In genomic region chr3:4581040-4581439, GRCh38 we compare ENCODE assay signal across 14 cellular contexts.
DNase-seq lines count a peak whose midpoint lies in the region; ATAC-seq and TF ChIP-seq lines count a peak whose summit lies in the region.
"Had no signal": no experiment of that assay in that cellular context is flagged by ENCODE, and none has a peak within 500 bp of the region (broad histone marks: within the 10 kb centered on the region; RNA-seq: fewer than 3 reads in every experiment).

No MANE protein-coding gene starts in this region.

- H3K4me3 Mint-ChIP-seq in CD4-positive, CD25-positive, alpha-beta regulatory T cell = no peak overlapping the region
- H3K4me3 Mint-ChIP-seq in activated naive CD8-positive, alpha-beta T cell treated with anti-CD3 and anti-CD28 coated beads, Interleukin-2, amount 50 U/mL, for 24 hours = no peak overlapping the region
- no peak overlapping the region for H3K4me3 Mint-ChIP-seq in activated T-helper 1 cell treated with anti-CD3 and anti-CD28 coated beads, Interleukin-12 subunit alpha, Interleukin-12 subunit beta, Interleukin-2, Interleukin-4 antibody, amounts not matched to agents 30 ng/mL and 10 ng/mL and 1 ng/mL, durations not matched to agents 14 hours and 24 hours and 36 hours
- no peak overlapping the region for H3K4me3 Mint-ChIP-seq in immature natural killer cell

- no peak for DNase-seq in CD4-positive, CD25-positive, alpha-beta regulatory T cell
- DNase-seq in activated naive CD8-positive, alpha-beta T cell treated with anti-CD3 and anti-CD28 coated beads, Interleukin-2, amount 50 U/mL, for 24 hours = no peak
- DNase-seq in heart left ventricle (peak in 2 of 5 donors; percentile 30 to 61), omental fat pad (ENCODE audit: low spot score) (no peak), NCI-H69 (lab: John Stamatoyannopoulos, UW) (no peak), immature natural killer cell (no peak)
- DNase-seq in activated T-helper 1 cell treated with anti-CD3 and anti-CD28 coated beads, Interleukin-12 subunit alpha, Interleukin-12 subunit beta, Interleukin-2, Interleukin-4 antibody, amounts not matched to agents 30 ng/mL and 10 ng/mL and 1 ng/mL, durations not matched to agents 14 hours and 24 hours and 36 hours (ENCODE audit: low spot score) = no peak
- DNase-seq: activated effector memory CD4-positive, alpha-beta T cell treated with Interleukin-2 at 50 U/mL for 16 hours; left lung; NCI-H2029; NCI-H774; stimulated activated CD4-positive, alpha-beta T cell treated with anti-CD3 and anti-CD28 coated beads, Interleukin-12 subunit alpha, Interleukin-12 subunit beta, amount 100 ng/mL, for 4 hours had no signal

- WGBS in heart left ventricle, 4 donors = 48 to 59% (median 55%) methylated on average over 6 of the region's 6 CpGs

- no peaks in the 10 kb centered on the region for H3K36me3 ChIP-seq in CD4-positive, CD25-positive, alpha-beta regulatory T cell (ENCODE audit: control insufficient read depth, insufficient read depth, low read length)
- no peaks in the 10 kb centered on the region for H3K36me3 ChIP-seq in heart left ventricle
- H3K36me3 ChIP-seq: left lung had no signal

- no peak overlapping the region for H3K27ac ChIP-seq in CD4-positive, CD25-positive, alpha-beta regulatory T cell (ENCODE audit: insufficient read depth, low read length, poor library complexity, severe bottlenecking)
- peak overlapping the region in 11 of 12 donors; percentile 47 to 84 (median 77) for H3K27ac ChIP-seq in heart left ventricle
- H3K27ac ChIP-seq: left lung, RWPE1 had no signal

- TF ChIP-seq CTCF in heart left ventricle (IDR thresholded peaks at IDR 0.05) (no peak), omental fat pad (IDR thresholded peaks at IDR 0.05) (no peak)

- H3K9me3 ChIP-seq in CD4-positive, CD25-positive, alpha-beta regulatory T cell (ENCODE audit: control insufficient read depth in 2 of 2, low read length in 2 of 2) = no peaks in the 10 kb centered on the region
- H3K9me3 ChIP-seq in heart left ventricle = no peaks in the 10 kb centered on the region
- H3K9me3 ChIP-seq: left lung had no signal

- intact Hi-C loops in heart left ventricle (cut with DNase I) = loop anchor here in 8 of 10 donors (5.0 to 10.0 kb wide), 7 partner anchors 46 to 229 kb away; partner anchors contain the start of gene ITPR1 (in 7 of the 8)
- intact Hi-C loops in activated T-helper 1 cell treated with anti-CD3 and anti-CD28 coated beads, Interleukin-12 subunit alpha, Interleukin-12 subunit beta, Interleukin-2, Interleukin-4 antibody, amounts not matched to agents 30 ng/mL and 10 ng/mL and 1 ng/mL, durations not matched to agents 14 hours and 24 hours and 36 hours (cut with micrococcal nuclease) = no loop called here

- H3K36me3 Mint-ChIP-seq in CD4-positive, CD25-positive, alpha-beta regulatory T cell = no peaks in the 10 kb centered on the region
- no peaks in the 10 kb centered on the region for H3K36me3 Mint-ChIP-seq in activated naive CD8-positive, alpha-beta T cell treated with anti-CD3 and anti-CD28 coated beads, Interleukin-2, amount 50 U/mL, for 24 hours (ENCODE audit: low read depth)
- H3K36me3 Mint-ChIP-seq in activated T-helper 1 cell treated with anti-CD3 and anti-CD28 coated beads, Interleukin-12 subunit alpha, Interleukin-12 subunit beta, Interleukin-2, Interleukin-4 antibody, amounts not matched to agents 30 ng/mL and 10 ng/mL and 1 ng/mL, durations not matched to agents 14 hours and 24 hours and 36 hours (ENCODE audit: low read depth) = no peaks in the 10 kb centered on the region
- no peaks in the 10 kb centered on the region for H3K36me3 Mint-ChIP-seq in immature natural killer cell

- H3K4me1 Mint-ChIP-seq in CD4-positive, CD25-positive, alpha-beta regulatory T cell = peaks cover 16 to 47% (median 25%) of the 10 kb centered on the region in 4 donors
- H3K4me1 Mint-ChIP-seq in activated naive CD8-positive, alpha-beta T cell treated with anti-CD3 and anti-CD28 coated beads, Interleukin-2, amount 50 U/mL, for 24 hours = peaks cover 47% of the 10 kb centered on the region
- peaks cover 24% of the 10 kb centered on the region for H3K4me1 Mint-ChIP-seq in activated T-helper 1 cell treated with anti-CD3 and anti-CD28 coated beads, Interleukin-12 subunit alpha, Interleukin-12 subunit beta, Interleukin-2, Interleukin-4 antibody, amounts not matched to agents 30 ng/mL and 10 ng/mL and 1 ng/mL, durations not matched to agents 14 hours and 24 hours and 36 hours (ENCODE audit: low read depth)
- H3K4me1 Mint-ChIP-seq in immature natural killer cell = peaks cover 33 to 43% of the 10 kb centered on the region in 2 donors

- no peak for ATAC-seq in CD4-positive, CD25-positive, alpha-beta regulatory T cell (ENCODE audit: low read depth in 2 of 2)
- ATAC-seq in activated naive CD8-positive, alpha-beta T cell treated with anti-CD3 and anti-CD28 coated beads, Interleukin-2, amount 50 U/mL, for 24 hours = no peak
- ATAC-seq in heart left ventricle (peak; percentile 9 to 53 (median 44)), omental fat pad (ENCODE audit: low FRiP score) (peak; percentile 24), HG03457 (IDR thresholded peaks at IDR 0.05; ENCODE audit: unreplicated experiment) (no peak)
- ATAC-seq: left lung had no signal

- no peak overlapping the region for H3K4me3 ChIP-seq in CD4-positive, CD25-positive, alpha-beta regulatory T cell (ENCODE audit: low read depth, low read length)
- no peak overlapping the region for H3K4me3 ChIP-seq in heart left ventricle
- H3K4me3 ChIP-seq: left lung had no signal

- H3K4me1 ChIP-seq in CD4-positive, CD25-positive, alpha-beta regulatory T cell (ENCODE audit: control insufficient read depth, insufficient read depth, low read length, poor library complexity, severe bottlenecking) = peaks cover 17% of the 10 kb centered on the region
- H3K4me1 ChIP-seq in heart left ventricle = peaks cover 0 to 53% (median 42%) of the 10 kb centered on the region in 12 donors

- peak overlapping the region in 2 of 3 donors; percentile 42 to 73 for H3K27ac Mint-ChIP-seq in CD4-positive, CD25-positive, alpha-beta regulatory T cell
- H3K27ac Mint-ChIP-seq in activated naive CD8-positive, alpha-beta T cell treated with anti-CD3 and anti-CD28 coated beads, Interleukin-2, amount 50 U/mL, for 24 hours = peak overlapping the region; percentile 4
- no peak overlapping the region for H3K27ac Mint-ChIP-seq in activated T-helper 1 cell treated with anti-CD3 and anti-CD28 coated beads, Interleukin-12 subunit alpha, Interleukin-12 subunit beta, Interleukin-2, Interleukin-4 antibody, amounts not matched to agents 30 ng/mL and 10 ng/mL and 1 ng/mL, durations not matched to agents 14 hours and 24 hours and 36 hours
- H3K27ac Mint-ChIP-seq in immature natural killer cell = no peak overlapping the region

- H3K27me3 Mint-ChIP-seq in CD4-positive, CD25-positive, alpha-beta regulatory T cell = no peaks in the 10 kb centered on the region
- no peaks in the 10 kb centered on the region for H3K27me3 Mint-ChIP-seq in activated naive CD8-positive, alpha-beta T cell treated with anti-CD3 and anti-CD28 coated beads, Interleukin-2, amount 50 U/mL, for 24 hours
- H3K27me3 Mint-ChIP-seq in activated T-helper 1 cell treated with anti-CD3 and anti-CD28 coated beads, Interleukin-12 subunit alpha, Interleukin-12 subunit beta, Interleukin-2, Interleukin-4 antibody, amounts not matched to agents 30 ng/mL and 10 ng/mL and 1 ng/mL, durations not matched to agents 14 hours and 24 hours and 36 hours (ENCODE audit: insufficient read depth) = no peaks in the 10 kb centered on the region
- peaks cover 0 to 2% (median 0%) of the 10 kb centered on the region in 3 donors for H3K27me3 Mint-ChIP-seq in immature natural killer cell (ENCODE audit: low read depth in 3 of 3)

- no peaks in the 10 kb centered on the region for H3K9me3 Mint-ChIP-seq in CD4-positive, CD25-positive, alpha-beta regulatory T cell
- H3K9me3 Mint-ChIP-seq in activated naive CD8-positive, alpha-beta T cell treated with anti-CD3 and anti-CD28 coated beads, Interleukin-2, amount 50 U/mL, for 24 hours = no peaks in the 10 kb centered on the region
- no peaks in the 10 kb centered on the region for H3K9me3 Mint-ChIP-seq in activated T-helper 1 cell treated with anti-CD3 and anti-CD28 coated beads, Interleukin-12 subunit alpha, Interleukin-12 subunit beta, Interleukin-2, Interleukin-4 antibody, amounts not matched to agents 30 ng/mL and 10 ng/mL and 1 ng/mL, durations not matched to agents 14 hours and 24 hours and 36 hours
- H3K9me3 Mint-ChIP-seq in immature natural killer cell = no peaks in the 10 kb centered on the region

- no peaks in the 10 kb centered on the region for H3K27me3 ChIP-seq in CD4-positive, CD25-positive, alpha-beta regulatory T cell (ENCODE audit: control insufficient read depth, insufficient read depth, low read length)
- H3K27me3 ChIP-seq in heart left ventricle = no peaks in the 10 kb centered on the region
- H3K27me3 ChIP-seq: left lung had no signal

- no peak for TF ChIP-seq POLR2A in heart left ventricle (IDR thresholded peaks at IDR 0.05)

Comparison
In these comparisons a context has a peak if more than half of its experiments do, and no peak if none do; other contexts are left out.
1. ATAC-seq: peak in heart left ventricle (4 of 4) and omental fat pad (single experiment); none in CD4-positive, CD25-positive, alpha-beta regulatory T cell (0 of 2), activated naive CD8-positive, alpha-beta T cell treated with anti-CD3 and anti-CD28 coated beads, Interleukin-2, amount 50 U/mL, for 24 hours (single experiment) and HG03457 (single experiment).
2. H3K27ac Mint-ChIP-seq: peak in CD4-positive, CD25-positive, alpha-beta regulatory T cell (2 of 3) and activated naive CD8-positive, alpha-beta T cell treated with anti-CD3 and anti-CD28 coated beads, Interleukin-2, amount 50 U/mL, for 24 hours (single experiment); none in activated T-helper 1 cell treated with anti-CD3 and anti-CD28 coated beads, Interleukin-12 subunit alpha, Interleukin-12 subunit beta, Interleukin-2, Interleukin-4 antibody, amounts not matched to agents 30 ng/mL and 10 ng/mL and 1 ng/mL, durations not matched to agents 14 hours and 24 hours and 36 hours (single experiment) and immature natural killer cell (0 of 6).